Comparison of ENCODE assay signal across 15 cellular contexts in genomic region chr7:112283382-112283910, GRCh38.
DNase-seq lines count a peak whose midpoint lies in the region; ATAC-seq and TF ChIP-seq lines count a peak whose summit lies in the region.
"Had no signal": no experiment of that assay in that cellular context is flagged by ENCODE, and none has a peak within 500 bp of the region (broad histone marks: within the 10 kb centered on the region; RNA-seq: fewer than 3 reads in every experiment).

No MANE protein-coding gene starts in this region.

- H3K9ac ChIP-seq in DND-41 (ENCODE audit: low read depth, low read length): no peak overlapping the region

- no peak overlapping the region for H3K4me2 ChIP-seq in DND-41 (ENCODE audit: insufficient read depth, low read length)

- ATAC-seq in DND-41 (ENCODE audit: insufficient read depth, low read depth): peak; percentile 57
- peak; percentile 59 for ATAC-seq in GM19351 (IDR thresholded peaks at IDR 0.05; ENCODE audit: unreplicated experiment)
- ATAC-seq in HG02623 (IDR thresholded peaks at IDR 0.05; ENCODE audit: unreplicated experiment): peak; percentile 45
- ATAC-seq in HG03378 (IDR thresholded peaks at IDR 0.05; ENCODE audit: unreplicated experiment): peak; percentile 66
- no peak for ATAC-seq in GM19328 (IDR thresholded peaks at IDR 0.05; ENCODE audit: unreplicated experiment)

- DNase-seq in DND-41 (no peak), Peyer's patch (no peak), erythroblast (lab: John Stamatoyannopoulos, UW) (no peak)
- DNase-seq in activated CD8-positive, alpha-beta memory T cell treated with anti-CD3 and anti-CD28 coated beads, Interleukin-2, amount 50 U/mL, for 4 hours: no peak
- DNase-seq: 8988T, adrenal gland, colonic mucosa, NCI-H1417 treated with DMSO at 0.1 percent for 48 hours, NCI-H82, SJCRH30, tibial artery had no signal

- no peak overlapping the region for H3K4me3 ChIP-seq in DND-41 (ENCODE audit: low read depth in 1 of 2, low read length in 2 of 2)
- H3K4me3 ChIP-seq in Peyer's patch: no peak overlapping the region
- H3K4me3 ChIP-seq: adrenal gland, colonic mucosa, SJCRH30, tibial artery had no signal

- H3K4me1 ChIP-seq in DND-41 (ENCODE audit: insufficient read depth, low read length) (peaks cover 12% of the 10 kb centered on the region), Peyer's patch (no peaks in the 10 kb centered on the region)
- H3K4me1 ChIP-seq: adrenal gland, colonic mucosa, tibial artery had no signal

- H4K20me1 ChIP-seq in DND-41 (ENCODE audit: insufficient read depth, low read length): peaks cover 8% of the 10 kb centered on the region; the same call in 1 of the 2 replicates

- H2AFZ ChIP-seq in DND-41 (ENCODE audit: low read depth, low read length): no peak overlapping the region

- H3K36me3 ChIP-seq in DND-41 (ENCODE audit: insufficient read depth, low read length): 0 out of 2 replicates have a peak, but pooled peaks cover 9% of the 10 kb centered on the region
- no peaks in the 10 kb centered on the region for H3K36me3 ChIP-seq in Peyer's patch
- H3K36me3 ChIP-seq: adrenal gland, colonic mucosa, SJCRH30 had no signal

- H3K27ac ChIP-seq in DND-41 (ENCODE audit: low read length) (no peak overlapping the region), Peyer's patch (no peak overlapping the region)
- H3K27ac ChIP-seq: adrenal gland, colonic mucosa, SJCRH30, tibial artery had no signal

- TF ChIP-seq POLR2A in Peyer's patch (IDR thresholded peaks at IDR 0.05): no peak
- no peak for TF ChIP-seq POLR2A in erythroblast (IDR thresholded peaks at IDR 0.05; ENCODE audit: low read length)

- no peaks in the 10 kb centered on the region for H3K27me3 ChIP-seq in DND-41 (ENCODE audit: insufficient read depth, low read length, poor library complexity)
- no peaks in the 10 kb centered on the region for H3K27me3 ChIP-seq in Peyer's patch
- H3K27me3 ChIP-seq: adrenal gland, colonic mucosa, SJCRH30, tibial artery had no signal

- H3K9me3 ChIP-seq in DND-41 (ENCODE audit: insufficient read depth, low read length, severe bottlenecking): no peaks in the 10 kb centered on the region
- H3K9me3 ChIP-seq in Peyer's patch: no peaks in the 10 kb centered on the region
- H3K9me3 ChIP-seq: adrenal gland, colonic mucosa, SJCRH30, tibial artery had no signal

- no peak for TF ChIP-seq CTCF in DND-41 (IDR thresholded peaks at IDR 0.05; ENCODE audit: borderline replicate concordance, extremely low read depth, low read length, poor library complexity, severe bottlenecking)
- TF ChIP-seq CTCF in Peyer's patch (IDR thresholded peaks at IDR 0.05): no peak

- H3K79me2 ChIP-seq in DND-41 (ENCODE audit: insufficient read depth, low read length): peaks cover 11% of the 10 kb centered on the region; the same call in 1 of the 2 replicates
